In the genomic region with DNA sequence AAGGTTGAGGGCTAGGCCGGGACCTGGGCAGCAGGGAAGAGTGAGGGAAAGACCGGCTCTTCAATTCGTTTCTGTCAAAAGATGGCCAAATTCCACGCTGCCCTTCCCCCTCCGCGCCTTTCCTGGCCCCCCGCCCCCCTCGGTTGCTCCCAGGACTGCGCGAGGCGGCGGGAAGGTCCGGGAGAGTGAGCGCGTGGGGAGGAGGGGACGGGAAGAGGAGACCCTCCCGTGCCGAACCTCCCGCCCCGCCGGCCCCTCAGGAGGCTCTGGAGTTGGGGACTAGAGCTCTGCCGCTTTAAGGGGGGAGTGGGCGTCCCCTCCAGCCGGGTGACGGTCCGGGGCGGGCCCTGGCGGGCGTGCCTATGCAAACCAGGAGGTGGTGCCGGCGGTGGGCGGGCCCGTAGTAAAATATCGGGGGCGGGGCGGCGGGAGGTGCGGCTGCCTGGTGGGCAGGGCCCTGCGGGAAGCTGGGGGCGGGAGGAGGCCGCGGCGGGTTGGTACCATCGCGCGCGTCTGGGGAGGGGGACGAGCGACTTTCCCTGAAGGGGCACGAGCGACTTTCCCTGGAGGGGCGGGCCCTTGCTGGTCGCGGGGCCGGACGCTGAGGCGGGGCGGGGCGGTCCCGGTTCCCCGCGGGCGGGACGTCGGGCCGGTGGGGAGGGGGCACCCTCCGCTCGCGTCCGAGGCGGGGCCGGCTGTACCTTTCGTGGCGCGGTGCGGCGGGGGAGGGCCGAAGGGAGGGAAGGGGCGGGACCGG, we compare ENCODE assay signal across 8 cellular contexts. TPM values are rescaled to one million over a fixed set of nuclear protein-coding genes. Genes with fewer than 3 reads are reported as not detected.
DNase-seq lines count a peak whose midpoint lies in the region; TF ChIP-seq lines count a peak whose summit lies in the region.

No MANE protein-coding gene starts in this region.

- H2AK5ac ChIP-seq in H9 (ENCODE audit: insufficient read length, low read length): no peak overlapping the region

- H2BK120ac ChIP-seq in H9 (ENCODE audit: low read depth, low read length, poor library complexity, severe bottlenecking): no peak overlapping the region

- DNase-seq in H9 (peak; percentile 98), M059J (ENCODE audit: low read depth) (peak; percentile 88), SHP77 (lab: John Stamatoyannopoulos, UW) (peak; percentile 99), fibroblast of the conjunctiva (ENCODE audit: low read depth) (peak; percentile 90)
- peak; percentile 98 for DNase-seq in activated effector memory CD4-positive, alpha-beta T cell treated with anti-CD3 and anti-CD28 coated beads, Interleukin-2, amount 50 U/mL, for 16 hours

- peaks cover 16% of the 10 kb centered on the region for H3K23me2 ChIP-seq in H9 (ENCODE audit: insufficient read length, low read depth, low read length, poor library complexity, severe bottlenecking)

- peaks cover 31 to 44% of the 10 kb centered on the region in 2 experiments for H3K4me1 Mint-ChIP-seq in H9
- peaks cover 42% of the 10 kb centered on the region for H3K4me1 Mint-ChIP-seq in stimulated activated naive CD8-positive, alpha-beta T cell treated with anti-CD3 and anti-CD28 coated beads, Interleukin-15, Interleukin-2, amounts not matched to agents 100 ng/mL and 50 ng/mL, for 24 hours (ENCODE audit: low read depth)

- peaks cover 2% of the 10 kb centered on the region for H3K79me1 ChIP-seq in H9 (ENCODE audit: insufficient read depth, low read depth, low read length, poor library complexity, severe bottlenecking)

- H2AFZ ChIP-seq in H9 (ENCODE audit: low read length): no peak overlapping the region
- peak overlapping the region; percentile 41 for H2AFZ ChIP-seq in neural cell (ENCODE audit: low read depth, low read length)

- H3K9me3 ChIP-seq in DOHH2 (ENCODE audit: control insufficient read depth, insufficient read depth, low read length): no peaks in the 10 kb centered on the region
- no peaks in the 10 kb centered on the region for H3K9me3 ChIP-seq in H9 (ENCODE audit: control insufficient read depth, low read depth, low read length)
- no peaks in the 10 kb centered on the region for H3K9me3 ChIP-seq in neural cell (ENCODE audit: low read length)

- no peaks in the 10 kb centered on the region for H3K36me3 ChIP-seq in DOHH2 (ENCODE audit: control insufficient read depth, low read length)
- H3K36me3 ChIP-seq in neural cell (ENCODE audit: insufficient read depth, low read length): no peaks in the 10 kb centered on the region

- H4K5ac ChIP-seq in H9 (ENCODE audit: insufficient read length, low read depth, low read length): no peak overlapping the region

- H3K4ac ChIP-seq in H9 (ENCODE audit: low read depth, low read length): no peak overlapping the region

- peak overlapping the region; percentile 66 for H3K14ac ChIP-seq in H9 (ENCODE audit: insufficient read depth, low read length)

- peak overlapping the region; percentile 82 to 96 for H3K4me3 Mint-ChIP-seq in H9
- H3K4me3 Mint-ChIP-seq in stimulated activated naive CD8-positive, alpha-beta T cell treated with anti-CD3 and anti-CD28 coated beads, Interleukin-15, Interleukin-2, amounts not matched to agents 100 ng/mL and 50 ng/mL, for 24 hours: peak overlapping the region; percentile 88

- no peaks in the 10 kb centered on the region for H3K9me2 ChIP-seq in DOHH2 (replicated peaks; ENCODE audit: control insufficient read depth, low read length)
- H3K9me2 ChIP-seq in neural cell (ENCODE audit: insufficient read depth, low read length): no peaks in the 10 kb centered on the region

- H3K27ac Mint-ChIP-seq in H9: peak overlapping the region; percentile 92 to 97 (median 92); a peak in 5 of 7 replicates
- peak overlapping the region; percentile 88 for H3K27ac Mint-ChIP-seq in stimulated activated naive CD8-positive, alpha-beta T cell treated with anti-CD3 and anti-CD28 coated beads, Interleukin-15, Interleukin-2, amounts not matched to agents 100 ng/mL and 50 ng/mL, for 24 hours

- H4K91ac ChIP-seq in H9 (ENCODE audit: insufficient read length, low read depth, low read length): no peak overlapping the region

- H3K27me3 Mint-ChIP-seq in H9 (ENCODE audit: low read depth): no peaks in the 10 kb centered on the region
- H3K27me3 Mint-ChIP-seq in stimulated activated naive CD8-positive, alpha-beta T cell treated with anti-CD3 and anti-CD28 coated beads, Interleukin-15, Interleukin-2, amounts not matched to agents 100 ng/mL and 50 ng/mL, for 24 hours: no peaks in the 10 kb centered on the region

- no peak overlapping the region for H3K23ac ChIP-seq in H9 (ENCODE audit: insufficient read length, low read depth, low read length)

- peaks cover 0 to 7% (median under 1%) of the 10 kb centered on the region in 3 experiments; a peak in 3 of 7 replicates for H3K36me3 Mint-ChIP-seq in H9 (ENCODE audit: insufficient read depth in 1 of 3, low read depth in 3 of 3)
- H3K36me3 Mint-ChIP-seq in stimulated activated naive CD8-positive, alpha-beta T cell treated with anti-CD3 and anti-CD28 coated beads, Interleukin-15, Interleukin-2, amounts not matched to agents 100 ng/mL and 50 ng/mL, for 24 hours (ENCODE audit: low read depth): peaks cover 10% of the 10 kb centered on the region

- no peak overlapping the region for H2BK20ac ChIP-seq in H9 (ENCODE audit: low read depth, low read length, poor library complexity, severe bottlenecking)

- H3K27me3 ChIP-seq in DOHH2 (ENCODE audit: control insufficient read depth, low read length): peaks cover 36% of the 10 kb centered on the region
- H3K27me3 ChIP-seq in H9 (ENCODE audit: insufficient read depth, low read length): no peaks in the 10 kb centered on the region; the same call in 1 of the 2 replicates
- no peaks in the 10 kb centered on the region for H3K27me3 ChIP-seq in neural cell (ENCODE audit: insufficient read depth, low read depth, low read length)

- no CpG with 5 or more reads among the region's 80 CpGs for WGBS in H9 (ENCODE audit: extremely low coverage, insufficient read length, low lambda C conversion rate)

- H3K79me2 ChIP-seq in DOHH2 (ENCODE audit: control insufficient read depth, low read length) (peaks cover 10% of the 10 kb centered on the region), H9 (ENCODE audit: insufficient read depth, low read length) (peaks cover 2% of the 10 kb centered on the region; the same call in 1 of the 2 replicates), neural cell (replicated peaks; ENCODE audit: insufficient read depth, low read length) (peaks cover 72% of the 10 kb centered on the region)

- no peaks in the 10 kb centered on the region; a peak in 1 of 5 replicates for H3K9me3 Mint-ChIP-seq in H9
- no peaks in the 10 kb centered on the region for H3K9me3 Mint-ChIP-seq in stimulated activated naive CD8-positive, alpha-beta T cell treated with anti-CD3 and anti-CD28 coated beads, Interleukin-15, Interleukin-2, amounts not matched to agents 100 ng/mL and 50 ng/mL, for 24 hours

- peaks cover 6% of the 10 kb centered on the region; the same call in 1 of the 2 replicates for H3F3A ChIP-seq in DOHH2 (ENCODE audit: control insufficient read depth, insufficient read depth)
- H3F3A ChIP-seq in neural cell (ENCODE audit: insufficient read depth, low read length, poor library complexity, severe bottlenecking): peaks cover 2% of the 10 kb centered on the region

- no peak for TF ChIP-seq RAD21 in neural cell (conservative IDR thresholded peaks at IDR 0.05)

- H3K4me1 ChIP-seq in DOHH2 (ENCODE audit: control insufficient read depth, low read length) (peaks cover 19% of the 10 kb centered on the region), H9 (ENCODE audit: insufficient read depth, low read length) (peaks cover 9% of the 10 kb centered on the region)

- H3K18ac ChIP-seq in H9 (ENCODE audit: insufficient read length, low read depth, low read length): peak overlapping the region; percentile 71

- H4K8ac ChIP-seq in H9 (replicated peaks; ENCODE audit: insufficient read length, low read depth, low read length): no peak overlapping the region

- TF ChIP-seq CTCF in DOHH2 (IDR thresholded peaks at IDR 0.05; ENCODE audit: low read depth, low read length, poor library complexity, severe bottlenecking) (no peak), H9 (conservative IDR thresholded peaks at IDR 0.05) (no peak), neural cell (IDR thresholded peaks at IDR 0.05; ENCODE audit: poor library complexity, severe bottlenecking) (no peak)

- H3K4me3 ChIP-seq in DOHH2 (ENCODE audit: low read length) (peak overlapping the region; percentile 87), neural cell (ENCODE audit: low read length) (peak overlapping the region; percentile 71)

- TF ChIP-seq EP300 in neural cell (conservative IDR thresholded peaks at IDR 0.05; ENCODE audit: poor library complexity, severe bottlenecking): no peak

- H3K56ac ChIP-seq in H9 (ENCODE audit: insufficient read length, low read depth, low read length): no peak overlapping the region

- no peak overlapping the region for H3T11ph ChIP-seq in H9 (ENCODE audit: low read length)

- H4K20me1 ChIP-seq in DOHH2 (ENCODE audit: control insufficient read depth, insufficient read depth, low read depth, low read length) (no peaks in the 10 kb centered on the region), H9 (ENCODE audit: control insufficient read depth, insufficient read depth, insufficient read length) (no peaks in the 10 kb centered on the region), neural cell (ENCODE audit: insufficient read depth) (no peaks in the 10 kb centered on the region)

- peak overlapping the region; percentile 93 for H3K4me2 ChIP-seq in DOHH2 (ENCODE audit: low read length)
- H3K4me2 ChIP-seq in H9 (ENCODE audit: insufficient read depth, insufficient read length, low read length): peak overlapping the region; percentile 81
- peak overlapping the region; percentile 77 for H3K4me2 ChIP-seq in neural cell (ENCODE audit: low read length)

- H3K9ac ChIP-seq in H9 (ENCODE audit: extremely low read depth, insufficient read length, low read length): peak overlapping the region; percentile 57
- H3K9ac ChIP-seq in neural cell (ENCODE audit: low read length): peak overlapping the region; percentile 74

- H2BK12ac ChIP-seq in H9 (ENCODE audit: insufficient read length, low read depth, low read length): no peak overlapping the region

- H3K27ac ChIP-seq in DOHH2 (ENCODE audit: low read depth, low read length): 0 out of 2 replicates have a peak overlapping the region, but pooled peaks have one; percentile 34
- H3K27ac ChIP-seq in H9 (ENCODE audit: insufficient read length, low read depth, low read length): no peak overlapping the region
- H3K27ac ChIP-seq in neural cell (ENCODE audit: low read length): peak overlapping the region; percentile 59

- H2BK15ac ChIP-seq in H9 (ENCODE audit: low read depth, low read length): no peak overlapping the region

- H2BK5ac ChIP-seq in H9 (ENCODE audit: insufficient read length, low read length): no peak overlapping the region

TF ChIP-seq in neural cell, 6 proteins besides CTCF, POLR2A, EP300 and RAD21 (continues in another document):
- TF ChIP-seq EZH2 (IDR thresholded peaks at IDR 0.05; ENCODE audit: borderline replicate concordance, insufficient read depth, low read length, poor library complexity, severe bottlenecking): no peak

RNA-seq across cellular contexts. Expression of a gene that starts 58.2 kb away (rescaled TPM):
- total RNA-seq in H9 (2021): 58.3 and 59.4 TPM in 2 replicates
- total RNA-seq in M059J (2014; rRNA removed; shearing (Covaris generic)): 8.8 and 18.1 TPM in 2 replicates
- 10.9 and 14.9 TPM in 2 replicates for polyA plus RNA-seq in neural cell
- polyA minus RNA-seq in neural cell: 27.8 and 48.2 TPM in 2 replicates
